Comparison of ENCODE assay signal across 21 cellular contexts in the genomic region with DNA sequence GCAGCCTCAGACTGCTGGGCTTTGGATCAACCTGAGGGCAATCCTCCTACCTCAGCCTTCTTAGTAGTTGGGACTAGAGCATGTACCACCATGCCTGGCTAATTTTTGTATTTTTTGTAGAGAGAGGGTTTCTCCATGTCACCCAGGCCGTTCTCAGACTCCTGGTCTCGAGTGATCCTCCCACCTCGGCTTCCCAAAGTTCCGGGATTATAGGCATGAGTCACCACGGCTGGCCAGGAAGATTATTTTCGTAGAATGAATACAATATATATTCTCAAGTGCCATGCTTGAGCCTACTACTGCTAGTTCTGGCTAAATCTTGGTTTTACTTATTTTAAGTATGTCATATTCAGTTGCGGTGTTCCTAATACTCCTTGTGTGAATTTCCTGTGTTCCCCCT.
"Had no signal": no experiment of that assay in that cellular context is flagged by ENCODE, and none has a peak within 500 bp of the region (broad histone marks: within the 10 kb centered on the region; RNA-seq: fewer than 3 reads in every experiment).

No MANE protein-coding gene starts in this region.

- H3K4me1 ChIP-seq: breast epithelium, prostate gland had no signal

- FAIRE-seq: urothelium cell line had no signal

- H3K4me3 Mint-ChIP-seq: nephron had no signal

- H3K27me3 ChIP-seq: breast epithelium, esophagus muscularis mucosa, stomach had no signal

- H3K4me3 ChIP-seq: breast epithelium, dorsolateral prefrontal cortex, esophagus muscularis mucosa, prostate gland, stomach, thoracic aorta had no signal

- H3K27ac ChIP-seq: breast epithelium, dorsolateral prefrontal cortex, prostate gland, thoracic aorta had no signal

- DNase-seq: activated CD4-positive, alpha-beta T cell treated with anti-CD3 and anti-CD28 coated beads for 1 hour; activated CD4-positive, alpha-beta T cell treated with anti-CD3 and anti-CD28 coated beads, Interleukin-2, amount 50 U/mL, for 4 hours; activated naive CD4-positive, alpha-beta T cell; activated T-cell treated with anti-CD3 and anti-CD28 coated beads for 4 hours; aorta; dorsolateral prefrontal cortex; hippocampal formation; kidney glomerular epithelial cell; left ventricle myocardium superior; occipital lobe; right cardiac atrium; stimulated activated CD4-positive, alpha-beta T cell treated with anti-CD3 and anti-CD28 coated beads, Interleukin-1b, Interleukin-23, amount 100 ng/mL, for 48 hours; stomach; T-helper 1 cell; T1000 had no signal

- H3K9me3 ChIP-seq: breast epithelium, esophagus muscularis mucosa, prostate gland, stomach, thoracic aorta had no signal

- ATAC-seq: left ventricle myocardium superior, right cardiac atrium had no signal

- H3K36me3 ChIP-seq: breast epithelium, esophagus muscularis mucosa, prostate gland, stomach, thoracic aorta had no signal
